ENCODE assay signal across 1 cellular context in genomic region chr9:130680836-130681768, GRCh38.
TF ChIP-seq lines count a peak whose summit lies in the region.

No MANE protein-coding gene starts in this region.

TF ChIP-seq in HCT116, 20 proteins besides CTCF, POLR2A, EP300 and RAD21 (continued from another document):
- no peak for TF ChIP-seq YY1 (IDR thresholded peaks at IDR 0.05; ENCODE audit: extremely low read depth, insufficient replicate concordance, low read depth, low read length)
- peak; percentile 94 for TF ChIP-seq MAX (IDR thresholded peaks at IDR 0.05)
- TF ChIP-seq, protein P1, sequence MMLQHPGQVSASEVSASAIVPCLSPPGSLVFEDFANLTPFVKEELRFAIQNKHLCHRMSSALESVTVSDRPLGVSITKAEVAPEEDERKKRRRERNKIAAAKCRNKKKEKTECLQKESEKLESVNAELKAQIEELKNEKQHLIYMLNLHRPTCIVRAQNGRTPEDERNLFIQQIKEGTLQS (IDR thresholded peaks at IDR 0.05) = no peak
- TF ChIP-seq SRF (IDR thresholded peaks at IDR 0.05; ENCODE audit: low read depth) = no peak
- TF ChIP-seq POLR2AphosphoS5 (IDR thresholded peaks at IDR 0.05; ENCODE audit: low read depth, low read length) = peak; percentile 66
